In genomic region chr3:71304684-71305083, GRCh38 we compare ENCODE assay signal across 8 cellular contexts.
DNase-seq lines count a peak whose midpoint lies in the region; ATAC-seq, FAIRE-seq and TF ChIP-seq lines count a peak whose summit lies in the region.

No MANE protein-coding gene starts in this region.

- peak overlapping the region; percentile 93 to 97 (median 95) for H3K4me3 Mint-ChIP-seq in CD4-positive, CD25-positive, alpha-beta regulatory T cell

- no peaks in the 10 kb centered on the region for H3K9me2 ChIP-seq in SK-N-SH

- H3K79me2 ChIP-seq in SK-N-SH (ENCODE audit: insufficient read depth) (peaks cover 78% of the 10 kb centered on the region), endothelial cell of umbilical vein (ENCODE audit: control insufficient read depth, insufficient read depth, low read length) (no peaks in the 10 kb centered on the region)

- peak in 1 of 2 donors; percentile 26 for ATAC-seq in CD4-positive, CD25-positive, alpha-beta regulatory T cell (ENCODE audit: low read depth in 2 of 2)
- ATAC-seq in HG03432 (IDR thresholded peaks at IDR 0.05; ENCODE audit: unreplicated experiment) (no peak), GM18867 (IDR thresholded peaks at IDR 0.05; ENCODE audit: unreplicated experiment) (no peak)

- BruUV-seq in endothelial cell of umbilical vein (replicated peaks; lab: Mats Ljungman, UMichigan), result no TSS peak

- H3K9me3 ChIP-seq in CD4-positive, CD25-positive, alpha-beta regulatory T cell (ENCODE audit: control insufficient read depth in 2 of 2, low read length in 2 of 2), result no peaks in the 10 kb centered on the region
- H3K9me3 ChIP-seq in SK-N-SH (no peaks in the 10 kb centered on the region), endothelial cell of umbilical vein (replicated peaks; ENCODE audit: control insufficient read depth, insufficient read depth, low read length) (no peaks in the 10 kb centered on the region), uterus (no peaks in the 10 kb centered on the region)

- no peaks in the 10 kb centered on the region for H3K27me3 ChIP-seq in CD4-positive, CD25-positive, alpha-beta regulatory T cell (ENCODE audit: control insufficient read depth, insufficient read depth, low read length)
- H3K27me3 ChIP-seq in SK-N-SH (ENCODE audit: insufficient read depth) (no peaks in the 10 kb centered on the region), endothelial cell of umbilical vein (ENCODE audit: control insufficient read depth in 2 of 2, insufficient read depth in 2 of 2, low read length in 2 of 2) (no peaks in the 10 kb centered on the region), uterus (no peaks in the 10 kb centered on the region)

- no peak for TF ChIP-seq EP300 in SK-N-SH (IDR thresholded peaks at IDR 0.05; ENCODE audit: borderline replicate concordance in 1 of 2, low read depth in 1 of 2, low read length in 1 of 2)

- DNase-seq in CD4-positive, CD25-positive, alpha-beta regulatory T cell, result peak in 2 of 3 donors; percentile 53 to 74
- no peak for DNase-seq in SK-N-SH
- peak; percentile 86 for DNase-seq in endothelial cell of umbilical vein (ENCODE audit: low read depth, low spot score)
- peak; percentile 24 for DNase-seq in mucosa of gallbladder (ENCODE audit: low spot score)
- peak; percentile 24 to 34 for DNase-seq in uterus
- no peak for DNase-seq in activated CD4-positive, CD25-positive, alpha-beta regulatory T cell treated with anti-CD3 and anti-CD28 coated beads, Interleukin-2, amount 50 U/mL, for 72 hours

- peak; percentile 61 for FAIRE-seq in endothelial cell of umbilical vein (lab: Jason Lieb, UNC)

- intact Hi-C loops in endothelial cell of umbilical vein (cut with micrococcal nuclease), result loop anchor here (1.0 to 10.0 kb wide), 11 partner anchors 88 to 772 kb away; no protein-coding TSS in a partner anchor
- intact Hi-C loops in uterus (cut with DNase I; ENCODE audit: low total_unique reads), result loop anchor here (5.0 kb wide), 1 partner anchor 278 kb away; the partner anchor contains the start of gene FOXP1

- WGBS in SK-N-SH (ENCODE audit: low lambda C conversion rate), result 95% methylated on average over 3 of the region's 3 CpGs

- peaks cover under 1% of the 10 kb centered on the region for H3K36me3 ChIP-seq in CD4-positive, CD25-positive, alpha-beta regulatory T cell (ENCODE audit: control insufficient read depth, insufficient read depth, low read length)
- H3K36me3 ChIP-seq in SK-N-SH (replicated peaks in 1 of 2; ENCODE audit: control insufficient read depth in 1 of 2, insufficient read depth in 2 of 2, low read length in 1 of 2), result no peaks in the 10 kb centered on the region
- no peaks in the 10 kb centered on the region for H3K36me3 ChIP-seq in endothelial cell of umbilical vein (ENCODE audit: control insufficient read depth in 2 of 2, extremely low read depth in 1 of 2, insufficient read depth in 2 of 2, low read length in 2 of 2)
- H3K36me3 ChIP-seq in uterus, result no peaks in the 10 kb centered on the region

- peak; percentile 27; the same call in 1 of the 2 replicates for TF ChIP-seq RAD21 in SK-N-SH (IDR thresholded peaks at IDR 0.05; ENCODE audit: low read length)

- H3K9me3 Mint-ChIP-seq in CD4-positive, CD25-positive, alpha-beta regulatory T cell, result no peaks in the 10 kb centered on the region

- H3K9ac ChIP-seq in SK-N-SH, result no peak overlapping the region
- peak overlapping the region; percentile 39 for H3K9ac ChIP-seq in endothelial cell of umbilical vein (replicated peaks; ENCODE audit: extremely low read depth, insufficient read depth, low read length)

- H3K4me3 ChIP-seq in CD4-positive, CD25-positive, alpha-beta regulatory T cell (ENCODE audit: low read depth, low read length), result peak overlapping the region; percentile 99
- H3K4me3 ChIP-seq in SK-N-SH (ENCODE audit: low read depth in 2 of 2, low read length in 1 of 2), result no peak overlapping the region
- peak overlapping the region in 2 of 3 experiments; percentile 24 to 60 for H3K4me3 ChIP-seq in endothelial cell of umbilical vein (replicated peaks in 1 of 3; ENCODE audit: insufficient read depth in 1 of 3, low read depth in 1 of 3, low read length in 3 of 3)
- peak overlapping the region in 1 of 2 donors; percentile 14 for H3K4me3 ChIP-seq in uterus

- TF ChIP-seq POLR2A in endothelial cell of umbilical vein (IDR thresholded peaks at IDR 0.05; ENCODE audit: low read depth, low read length), result no peak
- TF ChIP-seq POLR2A in uterus (IDR thresholded peaks at IDR 0.05), result no peak

- H3K4me2 ChIP-seq in SK-N-SH (no peak overlapping the region), endothelial cell of umbilical vein (ENCODE audit: insufficient read depth, low read length) (peak overlapping the region; percentile 83)

- no peaks in the 10 kb centered on the region for H3F3A ChIP-seq in SK-N-SH (replicated peaks; ENCODE audit: insufficient read depth)

- dilution Hi-C loops in endothelial cell of umbilical vein (cut with MboI; ENCODE audit: extremely low pct_ligation_motif_present, low sequenced_read_pairs), result no loop called here

- CTCF ChIA-PET in SK-N-SH (lab: Yijun Ruan, JAX) (no interaction called here), endothelial cell of umbilical vein (lab: Charles Lee) (interaction anchor here (1.2 to 1.3 kb wide), 2 partner anchors 587 to 754 kb away, joined by 4 to 7 read pairs; no protein-coding TSS in a partner anchor)

- H3K4me1 Mint-ChIP-seq in CD4-positive, CD25-positive, alpha-beta regulatory T cell, result peaks cover 50 to 88% (median 56%) of the 10 kb centered on the region in 4 donors

- H3K4me1 ChIP-seq in CD4-positive, CD25-positive, alpha-beta regulatory T cell (ENCODE audit: control insufficient read depth, insufficient read depth, low read length, poor library complexity, severe bottlenecking), result peaks cover 62% of the 10 kb centered on the region
- H3K4me1 ChIP-seq in SK-N-SH (ENCODE audit: control insufficient read depth in 1 of 2, insufficient read depth in 2 of 2, low read depth in 1 of 2, low read length in 1 of 2) (peaks cover 5 to 9% of the 10 kb centered on the region in 2 experiments; a peak in 3 of 4 replicates), endothelial cell of umbilical vein (ENCODE audit: control insufficient read depth, extremely low read depth, insufficient read depth, low read length) (peaks cover 24% of the 10 kb centered on the region), uterus (no peaks in the 10 kb centered on the region)

- H3K27ac Mint-ChIP-seq in CD4-positive, CD25-positive, alpha-beta regulatory T cell, result peak overlapping the region; percentile 95 to 97 (median 96)

- POLR2A ChIA-PET in SK-N-SH (lab: Yijun Ruan, JAX) (no interaction called here), endothelial cell of umbilical vein (lab: Charles Lee) (no interaction called here)

- H3K27ac ChIP-seq in CD4-positive, CD25-positive, alpha-beta regulatory T cell (ENCODE audit: insufficient read depth, low read length, poor library complexity, severe bottlenecking), result peak overlapping the region; percentile 74
- H3K27ac ChIP-seq in SK-N-SH (ENCODE audit: low read depth in 2 of 2, low read length in 1 of 2) (0 out of 4 replicates have a peak overlapping the region, but pooled peaks of 1 of the 2 experiments have one; percentile 29), endothelial cell of umbilical vein (ENCODE audit: insufficient read depth, low read depth, low read length) (no peak overlapping the region), uterus (peak overlapping the region; percentile 39 to 49)

- peaks cover 14% of the 10 kb centered on the region for H3K36me3 Mint-ChIP-seq in CD4-positive, CD25-positive, alpha-beta regulatory T cell

- H4K20me1 ChIP-seq in SK-N-SH (ENCODE audit: insufficient read depth) (no peaks in the 10 kb centered on the region), endothelial cell of umbilical vein (replicated peaks; ENCODE audit: control insufficient read depth, extremely low read depth, insufficient read depth, low read length) (no peaks in the 10 kb centered on the region)

- no peaks in the 10 kb centered on the region for H3K9me1 ChIP-seq in endothelial cell of umbilical vein (replicated peaks; ENCODE audit: control insufficient read depth, extremely low read depth, insufficient read depth, low read length)

- H2AFZ ChIP-seq in SK-N-SH (ENCODE audit: low read depth) (no peak overlapping the region), endothelial cell of umbilical vein (ENCODE audit: low read depth, low read length) (peak overlapping the region; percentile 63)

- no peaks in the 10 kb centered on the region for H3K27me3 Mint-ChIP-seq in CD4-positive, CD25-positive, alpha-beta regulatory T cell

- peak; percentile 31; the same call in 1 of the 2 replicates for TF ChIP-seq CTCF in SK-N-SH (IDR thresholded peaks at IDR 0.05)
- peak; percentile 40 to 51 for TF ChIP-seq CTCF in endothelial cell of umbilical vein (IDR thresholded peaks at IDR 0.05; ENCODE audit: extremely low read depth in 1 of 2, insufficient read depth in 1 of 2, low read depth in 1 of 2, low read length in 2 of 2)
- TF ChIP-seq CTCF in uterus (IDR thresholded peaks at IDR 0.05), result peak; percentile 22 to 55 (median 41)

TF ChIP-seq in SK-N-SH, 30 proteins besides CTCF, POLR2A, EP300 and RAD21 (continues in another document):
- no peak for TF ChIP-seq TAF1 (IDR thresholded peaks at IDR 0.05; ENCODE audit: borderline replicate concordance, low read depth, low read length)
- TF ChIP-seq MAX (IDR thresholded peaks at IDR 0.05; ENCODE audit: low read depth), result no peak

TF ChIP-seq in endothelial cell of umbilical vein, 7 proteins besides CTCF, POLR2A, EP300 and RAD21:
- no peak for TF ChIP-seq FOS (IDR thresholded peaks at IDR 0.05; ENCODE audit: borderline replicate concordance, insufficient read depth, low read length)

Comparison
In these comparisons a context has a peak if more than half of its experiments do, and no peak if none do; other contexts are left out.
1. DNase-seq: peak in CD4-positive, CD25-positive, alpha-beta regulatory T cell (2 of 3), endothelial cell of umbilical vein (single experiment), mucosa of gallbladder (single experiment) and uterus (2 of 2); none in SK-N-SH (single experiment) and activated CD4-positive, CD25-positive, alpha-beta regulatory T cell treated with anti-CD3 and anti-CD28 coated beads, Interleukin-2, amount 50 U/mL, for 72 hours (single experiment).
2. H3K4me3 ChIP-seq: peak in CD4-positive, CD25-positive, alpha-beta regulatory T cell (single experiment) and endothelial cell of umbilical vein (2 of 3); none in SK-N-SH (0 of 2).
3. Peak in every context shown above with its lines, with median percentiles within 50 percentile points of each other: CTCF ChIP-seq.